9 cellular contexts compared by ENCODE assay signal in genomic region chrX:75746891-75747639, GRCh38. TPM values are rescaled to one million over a fixed set of nuclear protein-coding genes. Genes with fewer than 3 reads are reported as not detected.
A peak's percentile ranks its signal among the peaks of the same experiment; 100 is the strongest.
DNase-seq lines count a peak whose midpoint lies in the region; ATAC-seq, FAIRE-seq and TF ChIP-seq lines count a peak whose summit lies in the region.
"Had no signal": no experiment of that assay in that cellular context is flagged by ENCODE, and none has a peak within 500 bp of the region (broad histone marks: within the 10 kb centered on the region; RNA-seq: fewer than 3 reads in every experiment).

No MANE protein-coding gene starts in this region.

- FAIRE-seq in small intestine (lab: Jason Lieb, UNC), result no peak
- FAIRE-seq: GM18507 had no signal

- 1 to 43% (median 14%) methylated on average over 31 to 54 of the region's 54 CpGs for WGBS in small intestine, 3 donors

- no peaks in the 10 kb centered on the region for H3K4me1 ChIP-seq in SJCRH30
- no peaks in the 10 kb centered on the region for H3K4me1 ChIP-seq in iPS-20b (ENCODE audit: insufficient read depth, low read length)
- no peaks in the 10 kb centered on the region for H3K4me1 ChIP-seq in small intestine (ENCODE audit: control insufficient read depth in 2 of 2, insufficient read depth in 1 of 2, low read depth in 1 of 2, low read length in 1 of 2)

- H3K9me3 ChIP-seq in SJCRH30 (replicated peaks), result no peaks in the 10 kb centered on the region
- H3K9me3 ChIP-seq in iPS-20b (ENCODE audit: insufficient read depth, low read depth, low read length), result peaks cover 32% of the 10 kb centered on the region; the same call in 1 of the 2 replicates
- no peaks in the 10 kb centered on the region for H3K9me3 ChIP-seq in small intestine (ENCODE audit: control insufficient read depth, low read depth)

- DNase-seq in activated CD4-positive, alpha-beta T cell treated with anti-CD3 and anti-CD28 coated beads for 24 hours (ENCODE audit: low read depth in 2 of 2), result peak; percentile 1 to 23
- DNase-seq in activated CD4-positive, alpha-beta T cell treated with anti-CD3 and anti-CD28 coated beads for 1 hour, result no peak
- DNase-seq in SJCRH30 (peak; percentile 18 to 32), astrocyte of the cerebellum (ENCODE audit: low read depth) (no peak), small intestine (peak; percentile 2), pons (ENCODE audit: low spot score) (no peak)

- H3K9ac ChIP-seq in iPS-20b (ENCODE audit: low read depth, low read length), result peak overlapping the region; percentile 72; the same call in 1 of the 2 replicates

- H3K27me3 ChIP-seq in SJCRH30, result no peaks in the 10 kb centered on the region
- H3K27me3 ChIP-seq in iPS-20b (ENCODE audit: insufficient read depth, low read length), result no peaks in the 10 kb centered on the region
- no peaks in the 10 kb centered on the region for H3K27me3 ChIP-seq in small intestine (ENCODE audit: control insufficient read depth in 2 of 2, insufficient read depth in 2 of 2, low read length in 2 of 2)

- H3K27ac ChIP-seq in SJCRH30 (no peak overlapping the region), iPS-20b (ENCODE audit: low read length) (no peak overlapping the region), small intestine (ENCODE audit: low read depth in 1 of 2, low read length in 1 of 2) (peak overlapping the region in 1 of 2 donors; percentile 58)

- in situ Hi-C loops in astrocyte of the cerebellum (cut with HindIII; ENCODE audit: low sequenced_read_pairs), result no loop called here

- TF ChIP-seq CTCF in astrocyte of the cerebellum (IDR thresholded peaks at IDR 0.05; ENCODE audit: low read depth, low read length, missing control alignments), result no peak

- peak; percentile 73 for ATAC-seq in HG03066 (IDR thresholded peaks at IDR 0.05; ENCODE audit: low read depth, unreplicated experiment)

- H3K36me3 ChIP-seq in SJCRH30, result no peaks in the 10 kb centered on the region
- H3K36me3 ChIP-seq in iPS-20b (ENCODE audit: insufficient read depth, low read depth, low read length), result no peaks in the 10 kb centered on the region
- no peaks in the 10 kb centered on the region for H3K36me3 ChIP-seq in small intestine (ENCODE audit: control insufficient read depth in 2 of 2, insufficient read depth in 2 of 2, low read length in 2 of 2)

- H3K4me3 ChIP-seq in SJCRH30 (peak overlapping the region; percentile 60), astrocyte of the cerebellum (ENCODE audit: low read depth, low read length) (peak overlapping the region; percentile 44), iPS-20b (ENCODE audit: low read length) (peak overlapping the region; percentile 79), small intestine (ENCODE audit: low read depth in 1 of 2, low read length in 2 of 2) (peak overlapping the region in 1 of 2 donors; percentile 54)

RNA-seq across cellular contexts. Expression of gene MAGEE2, which starts 38.0 kb away (rescaled TPM):
- not detected in 2 replicates for total RNA-seq in SJCRH30 (2014; rRNA removed; shearing (Covaris generic))
- polyA plus RNA-seq in small intestine, result under 1 TPM in 2 of 3 donors, not detected in 1; 0.22 to 0.27 TPM

Comparison
In these comparisons a context has a peak if more than half of its experiments do, and no peak if none do; other contexts are left out.
1. DNase-seq: peak in activated CD4-positive, alpha-beta T cell treated with anti-CD3 and anti-CD28 coated beads for 24 hours (2 of 2), SJCRH30 (2 of 2) and small intestine (single experiment); none in activated CD4-positive, alpha-beta T cell treated with anti-CD3 and anti-CD28 coated beads for 1 hour (single experiment), astrocyte of the cerebellum (single experiment) and pons (single experiment).